In genomic region chr7:38232475-38233366, GRCh38 we compare ENCODE assay signal across 8 cellular contexts. TPM values are rescaled to one million over a fixed set of nuclear protein-coding genes. Genes with fewer than 3 reads are reported as not detected.
DNase-seq lines count a peak whose midpoint lies in the region; ATAC-seq and TF ChIP-seq lines count a peak whose summit lies in the region.

No MANE protein-coding gene starts in this region.

- CTCF ChIA-PET in CD8-positive, alpha-beta T cell (lab: Charles Lee): interaction anchor here (0.6 to 7.5 kb wide), 6 partner anchors 11 to 141 kb away, joined by 3 to 68 read pairs (median 7); no protein-coding TSS in a partner anchor

- H2BK15ac ChIP-seq in mesenchymal stem cell (ENCODE audit: low read depth, poor library complexity, severe bottlenecking): no peak overlapping the region

- no peak overlapping the region for H3K18ac ChIP-seq in mesenchymal stem cell (ENCODE audit: low read depth in 1 of 2, low read length in 2 of 2)

- in situ Hi-C loops in ACHN (cut with HindIII; ENCODE audit: low pct_ligation_motif_present, low pct_unique_long_range_greater_than_20kb, low sequenced_read_pairs): no loop called here

- H2BK5ac ChIP-seq in mesenchymal stem cell (ENCODE audit: low read depth, low read length, poor library complexity, severe bottlenecking): no peak overlapping the region

- no peaks in the 10 kb centered on the region for H3K9me3 Mint-ChIP-seq in CD8-positive, alpha-beta T cell
- no peaks in the 10 kb centered on the region for H3K9me3 Mint-ChIP-seq in stimulated activated naive CD8-positive, alpha-beta T cell treated with anti-CD3 and anti-CD28 coated beads, Interleukin-15, Interleukin-2, amounts not matched to agents 100 ng/mL and 50 ng/mL, for 24 hours

- intact Hi-C loops in CD8-positive, alpha-beta T cell (cut with DNase I, micrococcal nuclease): loop anchor here in 1 of 2 experiments (1.0 to 2.0 kb wide), 3 partner anchors 10 to 16 kb away; no protein-coding TSS in a partner anchor

- peak overlapping the region; percentile 17 for H3K4me3 ChIP-seq in CD8-positive, alpha-beta T cell (ENCODE audit: low read depth, low read length)
- H3K4me3 ChIP-seq in NB4 (ENCODE audit: low read depth, low read length) (peak overlapping the region; percentile 26), mesenchymal stem cell (ENCODE audit: insufficient read depth in 1 of 2, low read depth in 1 of 2, low read length in 2 of 2) (no peak overlapping the region)

- H3K4me1 ChIP-seq in CD8-positive, alpha-beta T cell (ENCODE audit: insufficient read depth, low read length): peaks cover 45% of the 10 kb centered on the region
- H3K4me1 ChIP-seq in mesenchymal stem cell (ENCODE audit: control insufficient read depth, insufficient read depth, low read depth, low read length): peaks cover 6% of the 10 kb centered on the region

- peaks cover 33% of the 10 kb centered on the region for H3K36me3 Mint-ChIP-seq in CD8-positive, alpha-beta T cell
- peaks cover 24% of the 10 kb centered on the region for H3K36me3 Mint-ChIP-seq in stimulated activated naive CD8-positive, alpha-beta T cell treated with anti-CD3 and anti-CD28 coated beads, Interleukin-15, Interleukin-2, amounts not matched to agents 100 ng/mL and 50 ng/mL, for 24 hours (ENCODE audit: low read depth)

- POLR2A ChIA-PET in CD8-positive, alpha-beta T cell (lab: Charles Lee): interaction anchor here (0.9 to 1.7 kb wide), 7 partner anchors 8 to 122 kb away, joined by 3 to 14 read pairs (median 4); no protein-coding TSS in a partner anchor

- H3K27ac ChIP-seq in CD8-positive, alpha-beta T cell (ENCODE audit: low read depth, low read length): peak overlapping the region; percentile 36
- H3K27ac ChIP-seq in mesenchymal stem cell (ENCODE audit: low read length, poor library complexity, severe bottlenecking): no peak overlapping the region

- peak; percentile 77 for ATAC-seq in CD8-positive, alpha-beta T cell
- peak; percentile 92 for ATAC-seq in GM21723 (IDR thresholded peaks at IDR 0.05; ENCODE audit: unreplicated experiment)

- H3K79me1 ChIP-seq in mesenchymal stem cell (replicated peaks; ENCODE audit: low read length, poor library complexity, severe bottlenecking): no peaks in the 10 kb centered on the region

- no peak overlapping the region for H4K91ac ChIP-seq in mesenchymal stem cell (ENCODE audit: low read length)

- peaks cover 89% of the 10 kb centered on the region for H3K4me1 Mint-ChIP-seq in CD8-positive, alpha-beta T cell (ENCODE audit: low read depth)
- peaks cover 65% of the 10 kb centered on the region for H3K4me1 Mint-ChIP-seq in stimulated activated naive CD8-positive, alpha-beta T cell treated with anti-CD3 and anti-CD28 coated beads, Interleukin-15, Interleukin-2, amounts not matched to agents 100 ng/mL and 50 ng/mL, for 24 hours (ENCODE audit: low read depth)

- no peak overlapping the region for H2AFZ ChIP-seq in mesenchymal stem cell (ENCODE audit: low read depth, low read length)

- H3K4me3 Mint-ChIP-seq in CD8-positive, alpha-beta T cell: peak overlapping the region; percentile 69
- H3K4me3 Mint-ChIP-seq in stimulated activated naive CD8-positive, alpha-beta T cell treated with anti-CD3 and anti-CD28 coated beads, Interleukin-15, Interleukin-2, amounts not matched to agents 100 ng/mL and 50 ng/mL, for 24 hours: peak overlapping the region; percentile 42

- no peak overlapping the region for H2BK120ac ChIP-seq in mesenchymal stem cell (ENCODE audit: low read depth, low read length)

- H2AK5ac ChIP-seq in mesenchymal stem cell (ENCODE audit: low read length, severe bottlenecking): no peak overlapping the region

- no peak overlapping the region for H2BK12ac ChIP-seq in mesenchymal stem cell (ENCODE audit: low read length in 2 of 2)

- 67% methylated on average over 11 of the region's 11 CpGs for WGBS in mesenchymal stem cell

- no peaks in the 10 kb centered on the region for H3K9me3 ChIP-seq in CD8-positive, alpha-beta T cell (ENCODE audit: low read length)
- no peaks in the 10 kb centered on the region for H3K9me3 ChIP-seq in mesenchymal stem cell (ENCODE audit: control insufficient read depth, low read length)

- H3K23ac ChIP-seq in mesenchymal stem cell (ENCODE audit: low read length in 2 of 2): no peak overlapping the region

- H3K4me2 ChIP-seq in mesenchymal stem cell (ENCODE audit: low read length, poor library complexity, severe bottlenecking): no peak overlapping the region

- TF ChIP-seq POLR2A in NB4 (IDR thresholded peaks at IDR 0.05; ENCODE audit: extremely low read depth, insufficient read length): peak; percentile 59

- H3K36me3 ChIP-seq in CD8-positive, alpha-beta T cell (ENCODE audit: insufficient read depth, low read length): no peaks in the 10 kb centered on the region
- peaks cover 14 to 37% of the 10 kb centered on the region in 2 experiments for H3K36me3 ChIP-seq in mesenchymal stem cell (ENCODE audit: control insufficient read depth in 1 of 2, insufficient read depth in 2 of 2, low read depth in 1 of 2, low read length in 2 of 2)

- no peak overlapping the region for H4K8ac ChIP-seq in mesenchymal stem cell (ENCODE audit: low read length)

- no peaks in the 10 kb centered on the region for H3K27me3 ChIP-seq in CD8-positive, alpha-beta T cell (ENCODE audit: insufficient read depth, low read length)
- H3K27me3 ChIP-seq in mesenchymal stem cell (ENCODE audit: control insufficient read depth in 1 of 2, insufficient read depth in 1 of 2, low read length in 2 of 2): no peaks in the 10 kb centered on the region

- H3K14ac ChIP-seq in mesenchymal stem cell (ENCODE audit: low read length in 2 of 2): no peak overlapping the region

- no peak for TF ChIP-seq CTCF in CD8-positive, alpha-beta T cell (IDR thresholded peaks at IDR 0.05)
- peak; percentile 36 for TF ChIP-seq CTCF in NB4 (IDR thresholded peaks at IDR 0.05; ENCODE audit: low read depth, low read length)

- no peaks in the 10 kb centered on the region for H3K27me3 Mint-ChIP-seq in CD8-positive, alpha-beta T cell (ENCODE audit: low read depth)
- no peaks in the 10 kb centered on the region for H3K27me3 Mint-ChIP-seq in stimulated activated naive CD8-positive, alpha-beta T cell treated with anti-CD3 and anti-CD28 coated beads, Interleukin-15, Interleukin-2, amounts not matched to agents 100 ng/mL and 50 ng/mL, for 24 hours

- peak; percentile 53 to 84 (median 71) for DNase-seq in CD8-positive, alpha-beta T cell
- peak; percentile 100 for DNase-seq in NB4 (ENCODE audit: low read depth)
- DNase-seq in activated T-cell treated with anti-CD3 and anti-CD28 coated beads for 4 hours: peak; percentile 58
- peak; percentile 20 for DNase-seq in mesenchymal stem cell
- DNase-seq in ACHN: no peak
- no peak for DNase-seq in NCI-H510A treated with DMSO at 0.1 percent for 48 hours (lab: John Stamatoyannopoulos, UW)

- H3K4ac ChIP-seq in mesenchymal stem cell (ENCODE audit: low read depth in 1 of 2, low read length in 2 of 2): no peak overlapping the region

- H3K9ac ChIP-seq in mesenchymal stem cell (ENCODE audit: low read length): no peak overlapping the region

- H3K27ac Mint-ChIP-seq in CD8-positive, alpha-beta T cell: peak overlapping the region; percentile 94
- peak overlapping the region; percentile 86 for H3K27ac Mint-ChIP-seq in stimulated activated naive CD8-positive, alpha-beta T cell treated with anti-CD3 and anti-CD28 coated beads, Interleukin-15, Interleukin-2, amounts not matched to agents 100 ng/mL and 50 ng/mL, for 24 hours

RNA-seq across cellular contexts. Expression of gene STARD3NL, which starts 54.7 kb away (rescaled TPM):
- total RNA-seq in CD8-positive, alpha-beta T cell: 10 to 100 TPM; 22.4 to 22.7 TPM
- polyA plus RNA-seq in mesenchymal stem cell (2013, experiment 1 of 2): 55.4 TPM
- polyA plus RNA-seq in mesenchymal stem cell (2013, experiment 2 of 2): 57.5 TPM

Comparison
In these comparisons a context has a peak if more than half of its experiments do, and no peak if none do; other contexts are left out.
1. DNase-seq: peak in CD8-positive, alpha-beta T cell (7 of 7), NB4 (single experiment), activated T-cell treated with anti-CD3 and anti-CD28 coated beads for 4 hours (single experiment) and mesenchymal stem cell (single experiment); none in ACHN (single experiment) and NCI-H510A treated with DMSO at 0.1 percent for 48 hours (single experiment).
2. H3K4me3 ChIP-seq: peak in CD8-positive, alpha-beta T cell (single experiment) and NB4 (single experiment); none in mesenchymal stem cell (0 of 2).